Comparison of ENCODE assay signal across 8 cellular contexts in genomic region chr11:536841-537621, GRCh38. TPM values are rescaled to one million over a fixed set of nuclear protein-coding genes. Genes with fewer than 3 reads are reported as not detected.
A peak's percentile ranks its signal among the peaks of the same experiment; 100 is the strongest.
DNase-seq lines count a peak whose midpoint lies in the region; ATAC-seq, FAIRE-seq and TF ChIP-seq lines count a peak whose summit lies in the region.

Gene LRRC56, plus strand, starts transcription at chr11:537527. Its CDS starts 3,158 bp downstream, at chr11:540685.

- peak within 1 kb of the TSS; percentile 90 for H3K4me3 Mint-ChIP-seq in natural killer cell

- H3K27ac Mint-ChIP-seq in natural killer cell: peak within 1 kb of the TSS; percentile 86 to 92

- H3K36me3 ChIP-seq in BE2C (peaks cover 3% of the 10 kb centered on the region; the same call in 1 of the 2 replicates), esophagus (ENCODE audit: control insufficient read depth in 2 of 2, insufficient read depth in 2 of 2, low read length in 1 of 2) (peaks cover 0 to 24% of the 10 kb centered on the region in 2 donors)

- no peaks in the 10 kb centered on the region for H3K36me3 Mint-ChIP-seq in natural killer cell

- no peak for TF ChIP-seq CTCF in BE2C (IDR thresholded peaks at IDR 0.05; ENCODE audit: low read depth, low read length)
- no peak for TF ChIP-seq CTCF in natural killer cell (IDR thresholded peaks at IDR 0.05)

- peak within 1 kb of the TSS; percentile 32 for H3K4me3 ChIP-seq in BE2C (ENCODE audit: low read depth, low read length)
- H3K4me3 ChIP-seq in esophagus (ENCODE audit: low read depth in 1 of 2, low read length in 2 of 2): peak within 1 kb of the TSS; percentile 20 to 41

- peak; percentile 96 for FAIRE-seq in GM19239 (lab: Jason Lieb, UNC)

- WGBS in esophagus, 2 donors: 1 to 4% methylated on average over 87 to 93 of the region's 93 CpGs

- DNase-seq in BE2C (peak; percentile 80), GM19239 (ENCODE audit: insufficient read length, low spot score) (peak; percentile 99), NOMO-1 (lab: John Stamatoyannopoulos, UW; ENCODE audit: unreplicated experiment in 2 of 2) (peak; percentile 77 to 91), activated T-cell treated with anti-CD3 and anti-CD28 coated beads for 24 hours (ENCODE audit: low read depth) (peak; percentile 89), natural killer cell (peak; percentile 84)
- peak; percentile 69 to 87 (median 76) for DNase-seq in stimulated activated naive CD4-positive, alpha-beta T cell (lab: John Stamatoyannopoulos, UW)

- peak; percentile 52 for ATAC-seq in HG03460 (IDR thresholded peaks at IDR 0.05; ENCODE audit: unreplicated experiment)
- peak; percentile 36 to 60 (median 55) for ATAC-seq in natural killer cell

- no peaks in the 10 kb centered on the region for H3K9me3 Mint-ChIP-seq in natural killer cell

- H3K27ac ChIP-seq in esophagus (ENCODE audit: low read depth in 2 of 2, low read length in 1 of 2): peak within 1 kb of the TSS; percentile 17 to 61

- H3K4me1 Mint-ChIP-seq in natural killer cell: peaks cover 0 to 25% of the 10 kb centered on the region in 2 donors

- intact Hi-C loops in natural killer cell (cut with micrococcal nuclease): no loop called here

- H3K27me3 ChIP-seq in BE2C (no peaks in the 10 kb centered on the region), esophagus (ENCODE audit: control insufficient read depth in 1 of 2, insufficient read depth in 2 of 2, low read length in 2 of 2) (no peaks in the 10 kb centered on the region)

- H3K4me1 ChIP-seq in BE2C (no peaks in the 10 kb centered on the region), esophagus (ENCODE audit: control insufficient read depth in 2 of 2, insufficient read depth in 2 of 2, low read length in 1 of 2) (peaks cover 5 to 29% of the 10 kb centered on the region in 2 donors)

- H3K9me3 ChIP-seq in BE2C: no peaks in the 10 kb centered on the region
- no peaks in the 10 kb centered on the region for H3K9me3 ChIP-seq in esophagus (ENCODE audit: control insufficient read depth in 2 of 2, insufficient read depth in 1 of 2, low read depth in 1 of 2, low read length in 1 of 2)

- H3K27me3 Mint-ChIP-seq in natural killer cell (ENCODE audit: low read depth in 2 of 2): no peaks in the 10 kb centered on the region

RNA-seq across cellular contexts. Expression of gene LRRC56, which starts in this region (rescaled TPM):
- 0.42 TPM for polyA plus RNA-seq in BE2C (2012; ENCODE audit: insufficient read depth, insufficient read length, low read depth)
- polyA plus RNA-seq in esophagus: 1 to 10 TPM; 1.7 to 4.0 TPM
- total RNA-seq in natural killer cell: 1 to 10 TPM; 1.5 to 2.4 (median 2.2) TPM

Comparison
In these comparisons a context has a peak if more than half of its experiments do, and no peak if none do; other contexts are left out.
1. Peak in every context shown above with its lines: DNase-seq, ATAC-seq, H3K4me3 ChIP-seq and H3K27ac ChIP-seq.